In genomic region chr12:21662122-21662792, GRCh38 we compare ENCODE assay signal across 1 cellular context.
TF ChIP-seq lines count a peak whose summit lies in the region.

No MANE protein-coding gene starts in this region.

TF ChIP-seq in A549, 52 proteins besides CTCF, POLR2A, EP300 and RAD21 (continued from another document):
- TF ChIP-seq EHMT2 (IDR thresholded peaks at IDR 0.05; ENCODE audit: low read depth): no peak
